16 cellular contexts compared by ENCODE assay signal in the genomic region with DNA sequence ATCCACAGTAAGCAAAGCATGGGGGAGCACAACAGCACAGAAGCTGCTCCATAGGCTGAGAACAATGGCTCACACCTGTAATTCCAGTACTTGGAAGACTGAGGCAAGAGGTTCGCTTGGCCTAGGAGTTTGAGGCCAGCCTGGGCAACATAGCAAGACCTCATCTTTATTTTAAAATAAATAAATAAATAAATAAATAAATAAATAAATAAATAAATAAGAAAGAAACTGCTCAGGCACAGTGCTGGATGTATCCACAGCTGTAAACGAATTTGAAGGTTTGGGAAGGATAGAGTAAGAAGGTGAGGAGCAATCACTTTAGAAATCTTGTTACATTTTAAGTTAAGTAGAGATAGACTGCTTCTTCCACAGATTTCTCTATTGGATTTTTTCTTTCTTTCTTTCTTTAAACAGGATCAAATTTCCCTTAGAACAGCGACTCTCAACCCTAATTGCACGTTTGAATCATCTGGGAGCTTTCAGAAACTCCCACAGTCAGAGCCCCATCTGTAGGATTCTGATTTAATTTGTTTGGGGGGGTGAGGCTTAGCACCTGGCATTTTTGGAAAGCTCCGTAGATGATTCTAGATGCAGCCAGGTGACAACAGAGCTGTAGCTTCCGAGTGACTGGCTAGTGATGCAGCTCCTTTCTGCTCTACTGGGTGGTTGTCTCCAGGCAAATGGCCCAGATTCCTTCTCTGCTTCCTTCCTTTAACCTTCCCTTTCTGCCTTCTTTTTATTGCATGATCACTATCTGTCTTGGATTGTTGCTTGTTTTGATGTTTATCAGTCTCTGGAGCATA. TPM values are rescaled to one million over a fixed set of nuclear protein-coding genes. Genes with fewer than 3 reads are reported as not detected.
DNase-seq lines count a peak whose midpoint lies in the region; ATAC-seq and TF ChIP-seq lines count a peak whose summit lies in the region.
"Had no signal": no experiment of that assay in that cellular context is flagged by ENCODE, and none has a peak within 500 bp of the region (broad histone marks: within the 10 kb centered on the region; RNA-seq: fewer than 3 reads in every experiment).

No MANE protein-coding gene starts in this region.

- POLR2A ChIA-PET in CD8-positive, alpha-beta T cell (lab: Charles Lee) = interaction anchor here (0.6 to 4.5 kb wide), 12 partner anchors 11 to 369 kb away, joined by 3 to 27 read pairs (median 4); no protein-coding TSS in a partner anchor
- POLR2A ChIA-PET in activated CD4-positive, alpha-beta memory T cell treated with anti-CD3 and anti-CD28 coated beads for 36 hours (lab: Charles Lee) = interaction anchor here (0.6 to 10.3 kb wide), 18 partner anchors 10 to 395 kb away, joined by 3 to 129 read pairs (median 4); a partner anchor contains a TSS
- POLR2A ChIA-PET in GM10248 (lab: Yijun Ruan, JAX) = interaction anchor here (0.6 kb wide), 1 partner anchor 37 kb away, joined by 3 read pairs; no protein-coding TSS in a partner anchor

- H3K9me3 ChIP-seq in CD8-positive, alpha-beta T cell (ENCODE audit: low read length) = no peaks in the 10 kb centered on the region
- H3K9me3 ChIP-seq: body of pancreas, neutrophil, tibial nerve had no signal

- CTCF ChIA-PET in CD8-positive, alpha-beta T cell (lab: Charles Lee) = interaction anchor here (0.6 to 18.3 kb wide), 13 partner anchors 12 to 384 kb away, joined by 3 to 405 read pairs (median 5); a partner anchor contains a TSS
- CTCF ChIA-PET in activated CD4-positive, alpha-beta memory T cell treated with anti-CD3 and anti-CD28 coated beads for 36 hours (lab: Charles Lee) = interaction anchor here (0.7 to 11.0 kb wide), 25 partner anchors 10 to 394 kb away, joined by 3 to 242 read pairs (median 5); a partner anchor contains a TSS
- CTCF ChIA-PET in GM10248 (lab: Yijun Ruan, JAX) = interaction anchor here (0.7 to 11.9 kb wide), 30 partner anchors 11 to 405 kb away, joined by 3 to 175 read pairs (median 4); a partner anchor contains a TSS

- intact Hi-C loops in CD8-positive, alpha-beta T cell (cut with DNase I, micrococcal nuclease) = no loop called here
- intact Hi-C loops in activated CD4-positive, alpha-beta memory T cell treated with anti-CD3 and anti-CD28 coated beads for 36 hours (cut with micrococcal nuclease) = loop anchor here (2.0 to 5.0 kb wide), 4 partner anchors 162 to 848 kb away; no protein-coding TSS in a partner anchor

- no peaks in the 10 kb centered on the region for H3K36me3 Mint-ChIP-seq in CD8-positive, alpha-beta T cell
- H3K36me3 Mint-ChIP-seq in activated CD4-positive, alpha-beta memory T cell treated with anti-CD3 and anti-CD28 coated beads for 36 hours = peaks cover 1% of the 10 kb centered on the region
- H3K36me3 Mint-ChIP-seq in glutamatergic neuron (ENCODE audit: unreplicated experiment) = no peaks in the 10 kb centered on the region

- H3K4me3 Mint-ChIP-seq in CD8-positive, alpha-beta T cell = no peak overlapping the region
- peak overlapping the region; percentile 60 for H3K4me3 Mint-ChIP-seq in activated CD4-positive, alpha-beta memory T cell treated with anti-CD3 and anti-CD28 coated beads for 36 hours
- H3K4me3 Mint-ChIP-seq in glutamatergic neuron (ENCODE audit: unreplicated experiment) = peak overlapping the region; percentile 12

- H3K4me1 Mint-ChIP-seq in CD8-positive, alpha-beta T cell (ENCODE audit: low read depth) = peaks cover 61% of the 10 kb centered on the region
- peaks cover 74% of the 10 kb centered on the region for H3K4me1 Mint-ChIP-seq in activated CD4-positive, alpha-beta memory T cell treated with anti-CD3 and anti-CD28 coated beads for 36 hours (ENCODE audit: low read depth)
- H3K4me1 Mint-ChIP-seq in glutamatergic neuron (ENCODE audit: low read depth, unreplicated experiment) = peaks cover 39% of the 10 kb centered on the region

- no peak overlapping the region for H3K4me3 ChIP-seq in CD8-positive, alpha-beta T cell (ENCODE audit: low read depth, low read length)
- no peak overlapping the region for H3K4me3 ChIP-seq in GM12865 (ENCODE audit: low read depth, low read length)
- H3K4me3 ChIP-seq: body of pancreas, heart left ventricle, skin epidermis, tibial nerve had no signal

- DNase-seq in CD8-positive, alpha-beta T cell = no peak
- DNase-seq in GM12865 (ENCODE audit: low read depth) (peak; percentile 19), glutamatergic neuron (no peak), amniotic stem cell (lab: John Stamatoyannopoulos, UW) (no peak), GM10248 (ENCODE audit: extremely low spot score) (no peak)
- no peak for DNase-seq in activated CD4-positive, alpha-beta memory T cell treated with anti-CD3 and anti-CD28 coated beads for 36 hours
- DNase-seq: body of pancreas, HCEC 1CT, heart left ventricle, NCI-H2029, PC-3 had no signal

- no peak overlapping the region for H3K27ac ChIP-seq in CD8-positive, alpha-beta T cell (ENCODE audit: low read depth, low read length)
- H3K27ac ChIP-seq: body of pancreas, neutrophil, tibial nerve had no signal

- no peaks in the 10 kb centered on the region for H3K36me3 ChIP-seq in CD8-positive, alpha-beta T cell (ENCODE audit: insufficient read depth, low read length)
- H3K36me3 ChIP-seq: heart left ventricle, neutrophil, tibial nerve had no signal

- H3K27me3 ChIP-seq in CD8-positive, alpha-beta T cell (ENCODE audit: insufficient read depth, low read length) = no peaks in the 10 kb centered on the region
- H3K27me3 ChIP-seq: body of pancreas, heart left ventricle, neutrophil, tibial nerve had no signal

- H3K9me3 Mint-ChIP-seq in CD8-positive, alpha-beta T cell = no peaks in the 10 kb centered on the region
- H3K9me3 Mint-ChIP-seq in activated CD4-positive, alpha-beta memory T cell treated with anti-CD3 and anti-CD28 coated beads for 36 hours = no peaks in the 10 kb centered on the region
- peaks cover 2% of the 10 kb centered on the region for H3K9me3 Mint-ChIP-seq in glutamatergic neuron (ENCODE audit: unreplicated experiment)

- H3K27ac Mint-ChIP-seq in CD8-positive, alpha-beta T cell = peak overlapping the region; percentile 37
- peak overlapping the region; percentile 93 for H3K27ac Mint-ChIP-seq in activated CD4-positive, alpha-beta memory T cell treated with anti-CD3 and anti-CD28 coated beads for 36 hours
- peak overlapping the region; percentile 66 for H3K27ac Mint-ChIP-seq in glutamatergic neuron (ENCODE audit: unreplicated experiment)

- no peak for ATAC-seq in CD8-positive, alpha-beta T cell
- no peak for ATAC-seq in GM19397 (IDR thresholded peaks at IDR 0.05; ENCODE audit: unreplicated experiment)
- ATAC-seq: body of pancreas, heart left ventricle, left lobe of liver, PC-3 had no signal

- TF ChIP-seq CTCF in CD8-positive, alpha-beta T cell (IDR thresholded peaks at IDR 0.05) = no peak
- TF ChIP-seq CTCF in GM12865 (IDR thresholded peaks at IDR 0.05; ENCODE audit: insufficient read depth, low read depth, low read length, missing control alignments) (no peak), glutamatergic neuron (IDR thresholded peaks at IDR 0.05; ENCODE audit: partially characterized antibody, unreplicated experiment) (no peak), GM10248 (IDR thresholded peaks at IDR 0.05; ENCODE audit: control extremely low read depth, extremely low read depth, low read depth, missing control alignments) (no peak)

- no peaks in the 10 kb centered on the region for H3K27me3 Mint-ChIP-seq in CD8-positive, alpha-beta T cell (ENCODE audit: low read depth)
- no peaks in the 10 kb centered on the region for H3K27me3 Mint-ChIP-seq in activated CD4-positive, alpha-beta memory T cell treated with anti-CD3 and anti-CD28 coated beads for 36 hours
- H3K27me3 Mint-ChIP-seq in glutamatergic neuron (ENCODE audit: unreplicated experiment) = peaks cover 2% of the 10 kb centered on the region

- H3K4me1 ChIP-seq in CD8-positive, alpha-beta T cell (ENCODE audit: insufficient read depth, low read length) = peaks cover 53% of the 10 kb centered on the region
- H3K4me1 ChIP-seq: body of pancreas had no signal

RNA-seq across cellular contexts. Expression of a gene that starts 53.5 kb away (rescaled TPM):
- 100 to 1,000 TPM; 416 to 420 TPM for total RNA-seq in CD8-positive, alpha-beta T cell
- total RNA-seq in activated CD4-positive, alpha-beta memory T cell treated with anti-CD3 and anti-CD28 coated beads for 36 hours = 100 to 1,000 TPM; 134 to 140 TPM
- not detected for total RNA-seq in glutamatergic neuron (ENCODE audit: unreplicated experiment)

Comparison
In these comparisons a context has a peak if more than half of its experiments do, and no peak if none do; other contexts are left out.
1. H3K27ac Mint-ChIP-seq: peak in every context shown above with its lines; median percentile 93 in activated CD4-positive, alpha-beta memory T cell treated with anti-CD3 and anti-CD28 coated beads for 36 hours; 66 in glutamatergic neuron; 37 in CD8-positive, alpha-beta T cell.
2. RNA of a gene that starts 53.5 kb away (total RNA-seq): 416 to 420 TPM in CD8-positive, alpha-beta T cell and 134 to 140 TPM in activated CD4-positive, alpha-beta memory T cell treated with anti-CD3 and anti-CD28 coated beads for 36 hours; not detected in glutamatergic neuron (single experiment); every median in the first group is over 100 times any median in the second.